ENCODE assay signal across 9 cellular contexts in genomic region chr16:84347161-84347560, GRCh38. TPM values are rescaled to one million over a fixed set of nuclear protein-coding genes. Genes with fewer than 3 reads are reported as not detected.
"Had no signal": no experiment of that assay in that cellular context is flagged by ENCODE, and none has a peak within 500 bp of the region (broad histone marks: within the 10 kb centered on the region; RNA-seq: fewer than 3 reads in every experiment).

No MANE protein-coding gene starts in this region.

- DNase-seq: IMR-90, KBM-7, KG1 had no signal

- H3K27ac ChIP-seq: HL-60 had no signal

- H3K4me3 ChIP-seq: K562 had no signal

- ATAC-seq: HepG2, K562 had no signal

RNA-seq across cellular contexts. Expression of gene ATP2C2, which starts 21.2 kb away (rescaled TPM):
- total RNA-seq: HepG2, HT1080, IMR-90 had no signal
- polyA plus RNA-seq: IgD-negative memory B cell, IMR-90, K562 had no signal

RNA-seq across cellular contexts. Expression of gene WFDC1, which starts 52.5 kb away (rescaled TPM):
- total RNA-seq: HepG2, HT-29, K562 had no signal
- polyA plus RNA-seq: HepG2, IgD-negative memory B cell, K562 had no signal
